Comparison of ENCODE assay signal across 22 cellular contexts in the genomic region with DNA sequence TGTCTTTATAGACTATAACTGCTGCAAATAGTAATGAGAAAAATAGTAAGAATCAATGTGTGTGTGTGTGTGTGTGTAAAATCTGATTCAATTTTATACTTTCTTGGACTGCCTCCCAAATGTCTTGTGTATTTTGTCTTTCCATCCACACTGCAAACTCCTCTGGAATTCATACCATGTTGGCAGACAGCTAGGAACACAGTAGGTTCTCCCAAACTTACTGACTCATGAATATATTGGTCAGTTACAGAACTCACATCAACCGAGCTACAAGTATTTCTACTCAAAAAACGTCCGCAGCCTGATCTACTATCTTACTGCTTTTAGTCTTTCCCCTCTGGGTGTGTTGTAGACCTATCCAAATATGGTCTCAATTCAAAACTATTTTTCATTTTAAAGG.
DNase-seq lines count a peak whose midpoint lies in the region; ATAC-seq and TF ChIP-seq lines count a peak whose summit lies in the region.
"Had no signal": no experiment of that assay in that cellular context is flagged by ENCODE, and none has a peak within 500 bp of the region (broad histone marks: within the 10 kb centered on the region; RNA-seq: fewer than 3 reads in every experiment).

No MANE protein-coding gene starts in this region.

- peaks cover 6 to 19% of the 10 kb centered on the region in 2 donors for H3K4me1 ChIP-seq in thoracic aorta (ENCODE audit: control insufficient read depth in 1 of 2, low read depth in 2 of 2)

- peak; percentile 38 for ATAC-seq in thoracic aorta (ENCODE audit: insufficient number of reproducible peaks, low FRiP score, low read depth)
- ATAC-seq: GM12878, HCT116 had no signal

- DNase-seq in NCI-H460 (ENCODE audit: extremely low read depth, low read depth) (peak; percentile 5), amniotic stem cell (lab: John Stamatoyannopoulos, UW) (peak; percentile 19), dedifferentiated amniotic fluid mesenchymal stem cell (ENCODE audit: extremely low spot score) (peak; percentile 25), thoracic aorta (ENCODE audit: low spot score) (no peak), HEK293T (ENCODE audit: extremely low spot score) (no peak), NCI-H1417 treated with DMSO at 0.1 percent for 48 hours (lab: John Stamatoyannopoulos, UW) (no peak), NCI-H1092 treated with DMSO at 0.1 percent for 48 hours (lab: John Stamatoyannopoulos, UW) (no peak)
- DNase-seq: C1 segment of cervical spinal cord; CD4-positive, alpha-beta memory T cell; COR-L47; NCI-H1092; NCI-H1436 treated with DMSO at 0.1 percent for 48 hours; NCI-H187 treated with DMSO at 0.1 percent for 48 hours; NCI-H2107; NCI-H524 treated with DMSO at 0.1 percent for 48 hours; NCI-H82; NK-92 treated with Interleukin-12 subunit alpha and Interleukin-12 subunit beta, amount 100 ng/mL, for 24 hours; SIG-M5 had no signal

- H3K4me3 ChIP-seq in thoracic aorta, result peak overlapping the region; percentile 15
- H3K4me3 ChIP-seq: GM12878, SK-N-MC had no signal

- H3K27me3 ChIP-seq in thoracic aorta (replicated peaks; ENCODE audit: insufficient read depth), result no peaks in the 10 kb centered on the region

- POLR2A ChIA-PET in HEK293T (lab: Yijun Ruan, JAX), result no interaction called here

- no peak for TF ChIP-seq CTCF in thoracic aorta (IDR thresholded peaks at IDR 0.05)

- no peaks in the 10 kb centered on the region for H3K36me3 ChIP-seq in thoracic aorta

- CTCF ChIA-PET in HEK293T (lab: Yijun Ruan, JAX), result no interaction called here

- H3K27ac ChIP-seq in thoracic aorta, result no peak overlapping the region
- H3K27ac ChIP-seq: HL-60, SK-N-MC had no signal

- H3K9me3 ChIP-seq in thoracic aorta, result no peaks in the 10 kb centered on the region

TF ChIP-seq in HEK293T, 16 proteins besides CTCF, POLR2A, EP300 and RAD21:
- TF ChIP-seq LEF1 (IDR thresholded peaks at IDR 0.05; ENCODE audit: borderline replicate concordance) (no peak), SP1 (IDR thresholded peaks at IDR 0.05) (no peak), TARDBP (IDR thresholded peaks at IDR 0.05) (no peak), SUZ12 (IDR thresholded peaks at IDR 0.05) (no peak), HDGF (IDR thresholded peaks at IDR 0.05; ENCODE audit: borderline replicate concordance) (no peak), FOXM1 (IDR thresholded peaks at IDR 0.05; ENCODE audit: borderline replicate concordance) (no peak), L3MBTL2 (conservative IDR thresholded peaks at IDR 0.05) (no peak), ARNT (IDR thresholded peaks at IDR 0.05) (no peak), FOXK2 (IDR thresholded peaks at IDR 0.05) (no peak), BHLHE40 (IDR thresholded peaks at IDR 0.05; ENCODE audit: borderline replicate concordance) (no peak), ZNF384 (IDR thresholded peaks at IDR 0.05) (no peak), ELF4 (IDR thresholded peaks at IDR 0.05) (no peak), CTBP1 (IDR thresholded peaks at IDR 0.05; ENCODE audit: borderline replicate concordance) (no peak), FOXA1 (IDR thresholded peaks at IDR 0.05) (no peak)
- TF ChIP-seq, protein P1, sequence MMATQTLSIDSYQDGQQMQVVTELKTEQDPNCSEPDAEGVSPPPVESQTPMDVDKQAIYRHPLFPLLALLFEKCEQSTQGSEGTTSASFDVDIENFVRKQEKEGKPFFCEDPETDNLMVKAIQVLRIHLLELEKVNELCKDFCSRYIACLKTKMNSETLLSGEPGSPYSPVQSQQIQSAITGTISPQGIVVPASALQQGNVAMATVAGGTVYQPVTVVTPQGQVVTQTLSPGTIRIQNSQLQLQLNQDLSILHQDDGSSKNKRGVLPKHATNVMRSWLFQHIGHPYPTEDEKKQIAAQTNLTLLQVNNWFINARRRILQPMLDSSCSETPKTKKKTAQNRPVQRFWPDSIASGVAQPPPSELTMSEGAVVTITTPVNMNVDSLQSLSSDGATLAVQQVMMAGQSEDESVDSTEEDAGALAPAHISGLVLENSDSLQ (IDR thresholded peaks at IDR 0.05), result no peak

Comparison
In these comparisons a context has a peak if more than half of its experiments do, and no peak if none do; other contexts are left out.
1. DNase-seq: peak in NCI-H460 (single experiment), amniotic stem cell (single experiment) and dedifferentiated amniotic fluid mesenchymal stem cell (single experiment); none in thoracic aorta (single experiment), HEK293T (single experiment), NCI-H1417 treated with DMSO at 0.1 percent for 48 hours (single experiment) and NCI-H1092 treated with DMSO at 0.1 percent for 48 hours (single experiment).